In the genomic region with DNA sequence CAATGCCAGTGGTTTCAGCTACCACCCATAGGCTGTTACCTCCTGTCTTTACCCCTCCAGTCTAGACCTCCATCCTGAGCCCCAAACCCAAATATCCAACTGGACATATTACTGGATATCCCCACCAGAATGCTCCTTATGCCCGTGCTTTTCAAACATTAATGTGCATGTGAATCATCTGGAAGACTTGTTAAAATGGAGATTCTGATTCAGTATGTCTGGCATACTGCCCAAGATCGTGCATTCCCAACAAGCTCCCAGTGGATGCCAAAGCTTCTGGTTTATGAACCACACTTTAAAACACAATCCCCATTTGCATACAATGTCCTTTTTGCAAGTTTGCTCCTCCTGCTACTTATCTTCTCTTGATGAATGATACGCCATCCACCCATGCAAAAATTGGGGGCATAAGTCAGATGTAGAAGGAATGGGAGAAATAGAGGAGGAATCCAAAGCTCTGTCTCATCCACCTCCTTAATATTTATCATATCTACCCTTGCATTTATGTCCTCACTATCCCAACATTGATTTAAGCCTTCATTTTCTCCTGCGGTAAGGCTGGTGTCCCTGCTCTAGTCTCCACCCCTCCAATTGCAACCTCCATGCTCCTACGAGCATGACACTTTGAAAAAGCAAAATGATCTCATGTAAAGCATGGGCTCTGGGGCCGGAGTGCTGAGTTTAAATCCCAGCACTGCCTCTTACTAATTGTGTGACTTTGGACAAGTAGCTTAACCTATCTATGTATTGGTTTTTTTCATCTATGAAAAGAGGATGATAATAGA, we compare ENCODE assay signal across 16 cellular contexts. TPM values are rescaled to one million over a fixed set of nuclear protein-coding genes. Genes with fewer than 3 reads are reported as not detected.
A peak's percentile ranks its signal among the peaks of the same experiment; 100 is the strongest.
DNase-seq lines count a peak whose midpoint lies in the region; ATAC-seq and TF ChIP-seq lines count a peak whose summit lies in the region.
"Had no signal": no experiment of that assay in that cellular context is flagged by ENCODE, and none has a peak within 500 bp of the region (broad histone marks: within the 10 kb centered on the region; RNA-seq: fewer than 3 reads in every experiment).

No MANE protein-coding gene starts in this region.

- H3K9me3 Mint-ChIP-seq in nephron = peaks cover 8% of the 10 kb centered on the region
- peaks cover 0 to 2% (median 0%) of the 10 kb centered on the region in 5 donors for H3K9me3 Mint-ChIP-seq in CD8-positive, alpha-beta memory T cell
- H3K9me3 Mint-ChIP-seq: activated B cell treated with CpG ODN at 0.5 μM for 24 hours had no signal

- H3K36me3 Mint-ChIP-seq in nephron (ENCODE audit: low read depth) = no peaks in the 10 kb centered on the region
- peaks cover 0 to 2% (median 0%) of the 10 kb centered on the region in 3 donors for H3K36me3 Mint-ChIP-seq in CD8-positive, alpha-beta memory T cell
- H3K36me3 Mint-ChIP-seq: brain had no signal

- peaks cover 41% of the 10 kb centered on the region for H3K4me1 Mint-ChIP-seq in nephron
- H3K4me1 Mint-ChIP-seq in CD8-positive, alpha-beta memory T cell = no peaks in the 10 kb centered on the region
- H3K4me1 Mint-ChIP-seq: activated B cell treated with CpG ODN at 0.5 μM for 24 hours had no signal

- H3K9me3 ChIP-seq in MG63 = no peaks in the 10 kb centered on the region
- H3K9me3 ChIP-seq in right cardiac atrium (ENCODE audit: control insufficient read depth, low read length) = no peaks in the 10 kb centered on the region
- no peaks in the 10 kb centered on the region for H3K9me3 ChIP-seq in esophagus muscularis mucosa
- H3K9me3 ChIP-seq in CD8-positive, alpha-beta memory T cell (ENCODE audit: low read length) = no peaks in the 10 kb centered on the region
- H3K9me3 ChIP-seq: esophagus squamous epithelium had no signal

- no peaks in the 10 kb centered on the region for H3K27me3 Mint-ChIP-seq in nephron (ENCODE audit: low read depth)
- H3K27me3 Mint-ChIP-seq in CD8-positive, alpha-beta memory T cell = peaks cover 0 to 34% of the 10 kb centered on the region in 2 donors

- H3K27ac Mint-ChIP-seq in nephron = peak overlapping the region; percentile 27 to 84 (median 58)
- peak overlapping the region in 1 of 8 donors; percentile 19 for H3K27ac Mint-ChIP-seq in CD8-positive, alpha-beta memory T cell
- H3K27ac Mint-ChIP-seq: activated B cell treated with CpG ODN at 0.5 μM for 24 hours, brain had no signal

- peak; percentile 93 for DNase-seq in AG10803 (ENCODE audit: low read depth)
- peak; percentile 54 for DNase-seq in MG63
- peak; percentile 53 for DNase-seq in dedifferentiated amniotic fluid mesenchymal stem cell (ENCODE audit: extremely low spot score)
- no peak for DNase-seq in right cardiac atrium
- no peak for DNase-seq in esophagus muscularis mucosa (ENCODE audit: extremely low spot score)
- DNase-seq in CD8-positive, alpha-beta memory T cell = no peak
- DNase-seq: activated B cell treated with CpG ODN at 0.5 μM for 24 hours, esophagus squamous epithelium, left colon, NCI-H1048, NCI-H524 treated with DMSO at 0.1 percent for 48 hours, Right ventricle myocardium superior had no signal

- intact Hi-C loops in right cardiac atrium (cut with DNase I) (no loop called here), esophagus muscularis mucosa (cut with DNase I) (no loop called here)

- H3K4me1 ChIP-seq in right cardiac atrium (ENCODE audit: control insufficient read depth, insufficient read depth, low read length) = no peaks in the 10 kb centered on the region
- H3K4me1 ChIP-seq in esophagus muscularis mucosa = no peaks in the 10 kb centered on the region
- no peaks in the 10 kb centered on the region for H3K4me1 ChIP-seq in CD8-positive, alpha-beta memory T cell (ENCODE audit: insufficient read depth, low read length)
- H3K4me1 ChIP-seq: esophagus squamous epithelium had no signal

- H3K4me3 ChIP-seq in AG10803 (ENCODE audit: low read length) = no peak overlapping the region
- no peak overlapping the region for H3K4me3 ChIP-seq in MG63
- H3K4me3 ChIP-seq in right cardiac atrium (ENCODE audit: low read length) = no peak overlapping the region
- H3K4me3 ChIP-seq in esophagus muscularis mucosa = no peak overlapping the region
- no peak overlapping the region for H3K4me3 ChIP-seq in CD8-positive, alpha-beta memory T cell (ENCODE audit: low read length)
- H3K4me3 ChIP-seq: esophagus squamous epithelium had no signal

- H3K36me3 ChIP-seq in MG63 (no peaks in the 10 kb centered on the region), esophagus muscularis mucosa (no peaks in the 10 kb centered on the region)
- no peaks in the 10 kb centered on the region for H3K36me3 ChIP-seq in CD8-positive, alpha-beta memory T cell (ENCODE audit: insufficient read depth, low read length)
- H3K36me3 ChIP-seq: esophagus squamous epithelium had no signal

- H3K27me3 ChIP-seq in MG63 (no peaks in the 10 kb centered on the region), right cardiac atrium (ENCODE audit: control insufficient read depth, insufficient read depth) (no peaks in the 10 kb centered on the region), esophagus muscularis mucosa (no peaks in the 10 kb centered on the region)
- no peaks in the 10 kb centered on the region for H3K27me3 ChIP-seq in CD8-positive, alpha-beta memory T cell (ENCODE audit: insufficient read depth, low read length, poor library complexity, severe bottlenecking)
- H3K27me3 ChIP-seq: esophagus squamous epithelium had no signal

- no peak for TF ChIP-seq EP300 in esophagus muscularis mucosa (IDR thresholded peaks at IDR 0.05)

- POLR2A ChIA-PET in CD8-positive, alpha-beta memory T cell (lab: Charles Lee) = no interaction called here

- no peak for TF ChIP-seq POLR2A in esophagus muscularis mucosa (IDR thresholded peaks at IDR 0.05; ENCODE audit: low read depth)

- peak overlapping the region in 1 of 3 experiments; percentile 34 for H3K4me3 Mint-ChIP-seq in nephron
- H3K4me3 Mint-ChIP-seq in CD8-positive, alpha-beta memory T cell = no peak overlapping the region
- H3K4me3 Mint-ChIP-seq: activated B cell treated with CpG ODN at 0.5 μM for 24 hours, brain, neural crest cell had no signal

- 62% methylated on average over 6 of the region's 6 CpGs for WGBS in right cardiac atrium
- 76% methylated on average over 6 of the region's 6 CpGs for WGBS in esophagus muscularis mucosa

- no peak for ATAC-seq in right cardiac atrium
- ATAC-seq in HG03354 (IDR thresholded peaks at IDR 0.05; ENCODE audit: poor library complexity, severe bottlenecking, unreplicated experiment) = no peak
- ATAC-seq: left colon had no signal

- CTCF ChIA-PET in CD8-positive, alpha-beta memory T cell (lab: Charles Lee) = no interaction called here

- TF ChIP-seq CTCF in AG10803 (conservative IDR thresholded peaks at IDR 0.05; ENCODE audit: low read length) (no peak), nephron (IDR thresholded peaks at IDR 0.05; ENCODE audit: unreplicated experiment in 3 of 3) (no peak), esophagus muscularis mucosa (IDR thresholded peaks at IDR 0.05) (no peak)

- no peak overlapping the region for H3K27ac ChIP-seq in right cardiac atrium (ENCODE audit: low read length)
- no peak overlapping the region for H3K27ac ChIP-seq in esophagus muscularis mucosa (replicated peaks in 1 of 4)
- no peak overlapping the region for H3K27ac ChIP-seq in CD8-positive, alpha-beta memory T cell (ENCODE audit: low read depth, low read length)
- H3K27ac ChIP-seq: esophagus squamous epithelium had no signal

RNA-seq across cellular contexts. Expression of a gene that starts 7.4 kb away (rescaled TPM):
- total RNA-seq in MG63 (2014; rRNA removed; shearing (Covaris generic); ENCODE audit: low replicate concordance) = 120 and 147 TPM in 2 replicates
- total RNA-seq in right cardiac atrium (10 to 100 TPM; 26.9 to 38.0 (median 30.6) TPM), esophagus muscularis mucosa (100 to 1,000 TPM in 3 of 4 donors, 10 to 100 TPM in 1; 94.7 to 152 (median 138) TPM)
- 36.9 TPM for polyA plus RNA-seq in right cardiac atrium
- total RNA-seq in CD8-positive, alpha-beta memory T cell = 10 to 100 TPM; 47.4 to 50.6 TPM
- polyA plus RNA-seq in CD8-positive, alpha-beta memory T cell = 19.9 TPM

Comparison
In these comparisons a context has a peak if more than half of its experiments do, and no peak if none do; other contexts are left out.
1. DNase-seq: peak in AG10803 (single experiment), MG63 (single experiment) and dedifferentiated amniotic fluid mesenchymal stem cell (single experiment); none in right cardiac atrium (0 of 3), esophagus muscularis mucosa (single experiment) and CD8-positive, alpha-beta memory T cell (0 of 5).